In the genomic region with DNA sequence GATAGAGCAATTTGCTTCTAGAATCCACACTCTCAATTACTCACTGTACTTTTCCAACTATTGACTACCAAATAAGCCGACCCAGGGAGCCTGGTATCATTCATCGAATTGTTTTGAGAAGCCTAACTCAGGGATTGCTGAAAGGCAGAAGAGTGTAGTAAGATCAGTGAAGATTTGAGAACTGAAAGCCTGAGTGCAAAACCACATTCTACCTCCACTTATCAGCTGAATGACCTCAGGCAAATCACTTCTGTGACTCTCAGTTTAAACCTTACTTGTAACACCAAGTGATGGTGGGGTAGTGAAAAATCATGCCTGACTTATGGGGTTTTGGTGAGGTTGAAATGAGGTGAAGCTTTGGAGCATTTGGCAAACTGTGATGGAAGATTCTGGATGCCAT, we compare ENCODE assay signal across 9 cellular contexts.
DNase-seq lines count a peak whose midpoint lies in the region; ATAC-seq and TF ChIP-seq lines count a peak whose summit lies in the region.
"Had no signal": no experiment of that assay in that cellular context is flagged by ENCODE, and none has a peak within 500 bp of the region (broad histone marks: within the 10 kb centered on the region; RNA-seq: fewer than 3 reads in every experiment).

No MANE protein-coding gene starts in this region.

- no peak overlapping the region for H3K4me3 ChIP-seq in smooth muscle cell
- H3K4me3 ChIP-seq: thoracic aorta had no signal

- H3K27me3 ChIP-seq in smooth muscle cell (ENCODE audit: low read depth): no peaks in the 10 kb centered on the region

- no peak overlapping the region for H3K9ac ChIP-seq in smooth muscle cell (ENCODE audit: low read depth)

- H3K9me3 ChIP-seq in smooth muscle cell (replicated peaks; ENCODE audit: low read depth): no peaks in the 10 kb centered on the region
- H3K9me3 ChIP-seq: thoracic aorta had no signal

- peaks cover 3% of the 10 kb centered on the region for H3F3A ChIP-seq in smooth muscle cell (ENCODE audit: low read depth)

- H3K4me1 Mint-ChIP-seq in progenitor cell of endocrine pancreas (ENCODE audit: low read depth) (peaks cover 54% of the 10 kb centered on the region), nephron progenitor cell (peaks cover 27% of the 10 kb centered on the region)

- TF ChIP-seq CTCF in progenitor cell of endocrine pancreas (IDR thresholded peaks at IDR 0.05; ENCODE audit: unreplicated experiment) (no peak), nephron progenitor cell (IDR thresholded peaks at IDR 0.05) (no peak), smooth muscle cell (IDR thresholded peaks at IDR 0.05; ENCODE audit: borderline replicate concordance, insufficient read depth, poor library complexity, severe bottlenecking) (no peak)

- no peaks in the 10 kb centered on the region for H3K36me3 ChIP-seq in smooth muscle cell (ENCODE audit: low read depth)
- H3K36me3 ChIP-seq: thoracic aorta had no signal

- H3K4me3 Mint-ChIP-seq in progenitor cell of endocrine pancreas (ENCODE audit: low read depth): no peak overlapping the region
- H3K4me3 Mint-ChIP-seq in nephron progenitor cell: no peak overlapping the region

- peaks cover 2% of the 10 kb centered on the region for H3K27me3 Mint-ChIP-seq in progenitor cell of endocrine pancreas
- H3K27me3 Mint-ChIP-seq in nephron progenitor cell (ENCODE audit: low read depth, poor library complexity): peaks cover 13% of the 10 kb centered on the region

- no peaks in the 10 kb centered on the region for H3K79me2 ChIP-seq in smooth muscle cell (ENCODE audit: low read depth)

- H3K36me3 Mint-ChIP-seq in progenitor cell of endocrine pancreas (ENCODE audit: insufficient read depth): no peaks in the 10 kb centered on the region
- no peaks in the 10 kb centered on the region for H3K36me3 Mint-ChIP-seq in nephron progenitor cell (ENCODE audit: low read depth)

- WGBS in smooth muscle cell (ENCODE audit: low lambda C conversion rate): 72% methylated on average over 2 of the region's 2 CpGs

- no peak overlapping the region for H3K27ac ChIP-seq in smooth muscle cell (ENCODE audit: low read depth)
- H3K27ac ChIP-seq: thoracic aorta had no signal

- peaks cover 40% of the 10 kb centered on the region for H3K4me1 ChIP-seq in smooth muscle cell (ENCODE audit: low read depth)

- H3K4me2 ChIP-seq in smooth muscle cell: no peak overlapping the region

- no peak overlapping the region for H2AFZ ChIP-seq in smooth muscle cell (ENCODE audit: low read depth)

- peak; percentile 96 for ATAC-seq in GM19025 (IDR thresholded peaks at IDR 0.05; ENCODE audit: low read depth, unreplicated experiment)
- peak; percentile 91 for ATAC-seq in HG02759 (IDR thresholded peaks at IDR 0.05; ENCODE audit: unreplicated experiment)

- DNase-seq in NOMO-1 treated with dmso at 0.1 percent for 144 hours (lab: John Stamatoyannopoulos, UW; ENCODE audit: unreplicated experiment) (peak; percentile 39), progenitor cell of endocrine pancreas (ENCODE audit: low spot score, unreplicated experiment) (no peak), amygdala (lab: John Stamatoyannopoulos, UW) (no peak), nephron progenitor cell (no peak), smooth muscle cell (lab: John Stamatoyannopoulos, UW; ENCODE audit: unreplicated experiment) (no peak)
- DNase-seq in stimulated activated CD4-positive, alpha-beta T cell treated with anti-CD3 and anti-CD28 coated beads, Interleukin-4, amount 100 ng/mL, for 4 hours: no peak

- H3K27ac Mint-ChIP-seq in progenitor cell of endocrine pancreas (peak overlapping the region; percentile 35), nephron progenitor cell (no peak overlapping the region)

- H3K9me3 Mint-ChIP-seq in progenitor cell of endocrine pancreas (ENCODE audit: low read depth) (no peaks in the 10 kb centered on the region), nephron progenitor cell (no peaks in the 10 kb centered on the region)

- H4K20me1 ChIP-seq in smooth muscle cell (ENCODE audit: low read depth): no peaks in the 10 kb centered on the region
